Comparison of ENCODE assay signal across 1 cellular context in genomic region chr1:156146006-156146748, GRCh38.
TF ChIP-seq lines count a peak whose summit lies in the region.

No MANE protein-coding gene starts in this region.

TF ChIP-seq in HepG2, 621 proteins besides CTCF, POLR2A, EP300 and RAD21 (continued from another document):
- no peak for TF ChIP-seq ZBTB40 (IDR thresholded peaks at IDR 0.05)
- no peak for TF ChIP-seq ZBTB40 (CRISPR knock-in tag; IDR thresholded peaks at IDR 0.05)
TF ChIP-seq in HepG2: peak in this region for 78.
